ENCODE assay signal across 34 cellular contexts in the genomic region with DNA sequence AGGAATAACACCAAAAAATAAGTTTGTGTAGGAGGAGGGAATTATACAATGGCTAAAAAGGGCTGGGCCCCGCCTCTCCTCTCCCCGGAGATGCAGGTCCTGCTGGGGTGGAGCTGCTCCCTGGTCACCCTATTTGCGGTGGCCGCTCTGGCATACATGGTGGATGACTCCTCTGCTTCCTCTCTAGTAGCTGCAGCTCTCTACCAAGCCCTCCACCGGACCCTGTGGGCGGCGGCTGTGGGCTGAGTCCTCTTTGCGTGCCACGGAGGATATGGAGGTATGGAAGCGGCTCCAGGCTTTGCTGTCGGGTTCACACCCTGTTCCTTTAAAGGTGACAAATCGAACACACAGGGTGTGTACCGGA.
DNase-seq lines count a peak whose midpoint lies in the region; ATAC-seq and TF ChIP-seq lines count a peak whose summit lies in the region.
"Had no signal": no experiment of that assay in that cellular context is flagged by ENCODE, and none has a peak within 500 bp of the region (broad histone marks: within the 10 kb centered on the region; RNA-seq: fewer than 3 reads in every experiment).

No MANE protein-coding gene starts in this region.

- TF ChIP-seq CTCF in Calu3 (IDR thresholded peaks at IDR 0.05; ENCODE audit: unreplicated experiment): no peak

- BruUV-seq in Calu3 (replicated peaks; lab: Mats Ljungman, UMichigan): no TSS peak

- H3K27ac Mint-ChIP-seq in Calu3 (ENCODE audit: unreplicated experiment): peak overlapping the region; percentile 86
- H3K27ac Mint-ChIP-seq: activated naive CD4-positive, alpha-beta T cell treated with anti-CD3 and anti-CD28 coated beads, Interleukin-2, amount 50 U/mL, for 24 hours; brain; CD4-positive, CD25-positive, alpha-beta regulatory T cell; HFFc6; neural progenitor cell; T-helper 2 cell treated with Interferon-gamma antibody and Interleukin-4, amounts not matched to agents 5 μg/mL and 100 μg/mL, for 36 hours had no signal

- peak; percentile 77 for DNase-seq in Calu3
- DNase-seq in mucosa of gallbladder (ENCODE audit: low spot score): peak; percentile 61
- no peak for DNase-seq in NCI-H1436 (lab: John Stamatoyannopoulos, UW)
- no peak for DNase-seq in HuH-7 (ENCODE audit: low spot score)
- DNase-seq in substantia nigra (lab: John Stamatoyannopoulos, UW): no peak
- no peak for DNase-seq in HCEC 1CT
- DNase-seq: activated CD4-positive, alpha-beta T cell treated with anti-CD3 and anti-CD28 coated beads for 4 hours; activated T-cell treated with anti-CD3 and anti-CD28 coated beads for 4 hours; amniotic stem cell; CD4-positive, CD25-positive, alpha-beta regulatory T cell; dorsolateral prefrontal cortex; foreskin fibroblast; GM23248; heart left ventricle; HFFc6; islet precursor cell; left ventricle myocardium inferior; mesendoderm; NCI-H1417; NCI-H2029 treated with DMSO at 0.1 percent for 48 hours; NCI-H524 treated with DMSO at 0.1 percent for 48 hours; NK-92 treated with Interleukin-12 subunit alpha and Interleukin-12 subunit beta, amount 100 ng/mL, for 24 hours; Right ventricle myocardium superior; tibial artery had no signal

- H3K27me3 Mint-ChIP-seq in Calu3 (ENCODE audit: unreplicated experiment): no peaks in the 10 kb centered on the region

- peaks cover 16% of the 10 kb centered on the region for H3K36me3 Mint-ChIP-seq in Calu3 (ENCODE audit: insufficient read depth, unreplicated experiment)
- H3K36me3 Mint-ChIP-seq: activated naive CD4-positive, alpha-beta T cell treated with anti-CD3 and anti-CD28 coated beads, Interleukin-2, amount 50 U/mL, for 24 hours; brain; CD4-positive, CD25-positive, alpha-beta regulatory T cell; neural progenitor cell had no signal

- CTCF ChIA-PET in Calu3 (lab: Charles Lee): interaction anchor here (1.0 to 1.8 kb wide), 4 partner anchors 22 to 294 kb away, joined by 3 to 7 read pairs (median 5); no protein-coding TSS in a partner anchor

- ATAC-seq in GM21529 (IDR thresholded peaks at IDR 0.05; ENCODE audit: unreplicated experiment) (peak; percentile 39), HG03378 (IDR thresholded peaks at IDR 0.05; ENCODE audit: unreplicated experiment) (peak; percentile 44)

- intact Hi-C loops in Calu3 (cut with micrococcal nuclease; ENCODE audit: unreplicated experiment): loop anchor here (1.0 to 10.0 kb wide), 3 partner anchors 110 to 198 kb away; a partner anchor contains a TSS

- H3K9me3 Mint-ChIP-seq in Calu3 (ENCODE audit: low read depth, unreplicated experiment): peaks cover 12% of the 10 kb centered on the region
- H3K9me3 Mint-ChIP-seq: activated naive CD4-positive, alpha-beta T cell treated with anti-CD3 and anti-CD28 coated beads, Interleukin-2, amount 50 U/mL, for 24 hours; CD4-positive, CD25-positive, alpha-beta regulatory T cell; HFFc6; neural progenitor cell; T-helper 2 cell treated with Interferon-gamma antibody and Interleukin-4, amounts not matched to agents 5 μg/mL and 100 μg/mL, for 36 hours had no signal

- peak overlapping the region; percentile 62 for H3K4me3 Mint-ChIP-seq in Calu3 (ENCODE audit: low read depth, unreplicated experiment)
- H3K4me3 Mint-ChIP-seq: activated naive CD4-positive, alpha-beta T cell treated with anti-CD3 and anti-CD28 coated beads, Interleukin-2, amount 50 U/mL, for 24 hours; brain; CD4-positive, CD25-positive, alpha-beta regulatory T cell; HFFc6; neural progenitor cell; T-helper 2 cell treated with Interferon-gamma antibody and Interleukin-4, amounts not matched to agents 5 μg/mL and 100 μg/mL, for 36 hours had no signal

- peaks cover 63% of the 10 kb centered on the region for H3K4me1 Mint-ChIP-seq in Calu3 (ENCODE audit: low read depth, unreplicated experiment)
- H3K4me1 Mint-ChIP-seq: activated naive CD4-positive, alpha-beta T cell treated with anti-CD3 and anti-CD28 coated beads, Interleukin-2, amount 50 U/mL, for 24 hours; neural progenitor cell had no signal

- H3K27ac ChIP-seq in substantia nigra (ENCODE audit: low read depth, low read length, poor library complexity, severe bottlenecking): no peak overlapping the region
- H3K27ac ChIP-seq: dorsolateral prefrontal cortex, esophagus muscularis mucosa, GM23248, HL-60, left ventricle myocardium inferior, neural progenitor cell, parathyroid adenoma, tibial artery, vagina had no signal

Comparison
In these comparisons a context has a peak if more than half of its experiments do, and no peak if none do; other contexts are left out.
1. DNase-seq: peak in Calu3 (single experiment) and mucosa of gallbladder (single experiment); none in NCI-H1436 (single experiment), HuH-7 (single experiment), substantia nigra (0 of 49) and HCEC 1CT (single experiment).